ENCODE assay signal across 9 cellular contexts in genomic region chrX:44343412-44343942, GRCh38. TPM values are rescaled to one million over a fixed set of nuclear protein-coding genes. Genes with fewer than 3 reads are reported as not detected.
A peak's percentile ranks its signal among the peaks of the same experiment; 100 is the strongest.
DNase-seq lines count a peak whose midpoint lies in the region; ATAC-seq, FAIRE-seq and TF ChIP-seq lines count a peak whose summit lies in the region.
"Had no signal": no experiment of that assay in that cellular context is flagged by ENCODE, and none has a peak within 500 bp of the region (broad histone marks: within the 10 kb centered on the region; RNA-seq: fewer than 3 reads in every experiment).

Gene EFHC2 (minus strand): TSS chrX:44343672. CDS start chrX:44343588, 84 bp downstream.

- TF ChIP-seq CTCF in astrocyte of the spinal cord (IDR thresholded peaks at IDR 0.05; ENCODE audit: low read depth, low read length): no peak

- FAIRE-seq in small intestine (lab: Jason Lieb, UNC): no peak

- H3K27me3 ChIP-seq in iPS-15b (ENCODE audit: control insufficient read depth, insufficient read depth, low read length) (no peaks in the 10 kb centered on the region), small intestine (ENCODE audit: control insufficient read depth in 2 of 2, insufficient read depth in 2 of 2, low read length in 2 of 2) (no peaks in the 10 kb centered on the region), Karpas-422 (ENCODE audit: low read length) (no peaks in the 10 kb centered on the region)

- H3K4me2 ChIP-seq in Karpas-422 (ENCODE audit: low read depth, low read length, poor library complexity, severe bottlenecking): no peak within 1 kb of the TSS

- H3K9me2 ChIP-seq in Karpas-422 (replicated peaks; ENCODE audit: insufficient read depth, low read length): no peaks in the 10 kb centered on the region

- 2 to 10% (median 6%) methylated on average over 18 to 25 of the region's 34 CpGs for WGBS in small intestine, 3 donors

- no peaks in the 10 kb centered on the region for H3K79me2 ChIP-seq in Karpas-422 (ENCODE audit: low read length)

- H3K27ac ChIP-seq in small intestine (ENCODE audit: low read depth in 1 of 2, low read length in 1 of 2): peak within 1 kb of the TSS in 1 of 2 donors; percentile 75
- H3K27ac ChIP-seq in Karpas-422 (ENCODE audit: low read length): no peak within 1 kb of the TSS

- H3K9me3 ChIP-seq in iPS-15b (ENCODE audit: control insufficient read depth, insufficient read depth, low read length) (no peaks in the 10 kb centered on the region), small intestine (ENCODE audit: control insufficient read depth, low read depth) (no peaks in the 10 kb centered on the region), Karpas-422 (ENCODE audit: low read length) (no peaks in the 10 kb centered on the region)

- H3K9ac ChIP-seq in iPS-15b (ENCODE audit: low read depth, low read length) (no peak within 1 kb of the TSS), Karpas-422 (ENCODE audit: low read length) (no peak within 1 kb of the TSS)

- no peak within 1 kb of the TSS for H2AFZ ChIP-seq in Karpas-422 (ENCODE audit: low read length)

- peak; percentile 48 for DNase-seq in T follicular helper cell (ENCODE audit: low read depth)
- DNase-seq in astrocyte of the spinal cord (ENCODE audit: low read depth, low spot score): no peak
- DNase-seq in small intestine: peak; percentile 1
- DNase-seq in Karpas-422: no peak
- no peak for DNase-seq in NCI-H187 treated with DMSO at 0.1 percent for 48 hours (lab: John Stamatoyannopoulos, UW)
- no peak for DNase-seq in hepatic stellate cell (ENCODE audit: low spot score)

- H3K36me3 ChIP-seq in iPS-15b (ENCODE audit: control insufficient read depth, insufficient read depth, low read length) (no peaks in the 10 kb centered on the region), small intestine (ENCODE audit: control insufficient read depth in 2 of 2, insufficient read depth in 2 of 2, low read length in 2 of 2) (no peaks in the 10 kb centered on the region), Karpas-422 (ENCODE audit: insufficient read depth, low read length) (no peaks in the 10 kb centered on the region)

- in situ Hi-C loops in astrocyte of the spinal cord (cut with HindIII; ENCODE audit: low sequenced_read_pairs): no loop called here

- ATAC-seq in GM18868 (IDR thresholded peaks at IDR 0.05; ENCODE audit: unreplicated experiment): peak; percentile 55

- no peaks in the 10 kb centered on the region for H4K20me1 ChIP-seq in Karpas-422 (ENCODE audit: insufficient read depth, low read depth, low read length)

- H3K4me1 ChIP-seq in iPS-15b (ENCODE audit: control insufficient read depth, insufficient read depth, low read length) (peaks cover 5% of the 10 kb centered on the region), small intestine (ENCODE audit: control insufficient read depth in 2 of 2, insufficient read depth in 1 of 2, low read depth in 1 of 2, low read length in 1 of 2) (no peaks in the 10 kb centered on the region), Karpas-422 (ENCODE audit: low read length) (no peaks in the 10 kb centered on the region)

- H3K4me3 ChIP-seq in astrocyte of the spinal cord (ENCODE audit: low read depth, low read length) (peak within 1 kb of the TSS; percentile 34), iPS-15b (ENCODE audit: low read depth, low read length) (peak within 1 kb of the TSS; percentile 46), small intestine (ENCODE audit: low read depth in 1 of 2, low read length in 2 of 2) (peak within 1 kb of the TSS; percentile 23 to 32), Karpas-422 (ENCODE audit: low read length) (no peak within 1 kb of the TSS)

RNA-seq across cellular contexts. Expression of gene EFHC2, which starts in this region (rescaled TPM):
- polyA plus RNA-seq in small intestine: under 1 TPM in 2 of 3 donors, not detected in 1; 0.54 to 0.78 TPM
- not detected in 2 replicates for total RNA-seq in Karpas-422 (2014; rRNA removed; shearing (Covaris generic); ENCODE audit: low replicate concordance)
- total RNA-seq: NCI-H460 had no signal

Comparison
In these comparisons a context has a peak if more than half of its experiments do, and no peak if none do; other contexts are left out.
1. Peak in DNase-seq and H3K4me3 ChIP-seq in small intestine; RNA of the gene not detected or under 1 TPM.